ENCODE assay signal across 8 cellular contexts in the genomic region with DNA sequence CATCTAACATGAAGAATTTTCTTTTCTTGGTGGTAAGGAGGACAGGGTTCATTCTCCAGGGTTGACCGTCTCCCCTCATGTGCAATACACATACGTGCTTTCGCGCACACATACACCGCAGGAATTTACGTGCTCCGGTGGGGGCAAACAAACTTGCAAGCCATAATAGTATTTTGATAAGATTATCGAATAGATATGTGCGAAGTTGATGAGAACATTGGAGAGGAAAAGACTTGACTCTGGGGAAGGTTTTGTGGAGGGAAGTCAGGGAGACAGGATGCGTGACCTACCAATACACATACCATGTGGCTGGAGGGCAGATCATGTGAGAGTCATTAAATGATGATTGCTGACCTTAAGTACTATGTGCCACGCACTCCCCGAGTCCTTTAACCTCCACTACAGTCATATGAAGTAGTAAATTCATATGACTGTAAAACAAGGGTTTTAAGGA. TPM values are rescaled to one million over a fixed set of nuclear protein-coding genes. Genes with fewer than 3 reads are reported as not detected.
DNase-seq lines count a peak whose midpoint lies in the region; ATAC-seq and TF ChIP-seq lines count a peak whose summit lies in the region.

No MANE protein-coding gene starts in this region.

- H3K27me3 ChIP-seq in HUES48 (ENCODE audit: control insufficient read depth, insufficient read depth, low read length) (no peaks in the 10 kb centered on the region), smooth muscle cell (ENCODE audit: low read depth) (no peaks in the 10 kb centered on the region)

- peak overlapping the region; percentile 53 for H3K27ac ChIP-seq in HUES48 (ENCODE audit: low read depth, low read length)
- peak overlapping the region; percentile 71 for H3K27ac ChIP-seq in VCaP
- no peak overlapping the region for H3K27ac ChIP-seq in smooth muscle cell (ENCODE audit: low read depth)

- peak overlapping the region; percentile 91 for H2AFZ ChIP-seq in smooth muscle cell (ENCODE audit: low read depth)

- peak overlapping the region; percentile 83 for H3K4me3 Mint-ChIP-seq in Calu3 (ENCODE audit: low read depth, unreplicated experiment)

- H3K4me2 ChIP-seq in smooth muscle cell, result peak overlapping the region; percentile 91

- peaks cover 10% of the 10 kb centered on the region for H3K4me1 Mint-ChIP-seq in Calu3 (ENCODE audit: low read depth, unreplicated experiment)

- H3K27me3 Mint-ChIP-seq in Calu3 (ENCODE audit: unreplicated experiment), result no peaks in the 10 kb centered on the region

- peak overlapping the region; percentile 71 for H3K27ac Mint-ChIP-seq in Calu3 (ENCODE audit: unreplicated experiment)

- BruUV-seq in Calu3 (replicated peaks; lab: Mats Ljungman, UMichigan), result no TSS peak

- TF ChIP-seq CTCF in Calu3 (IDR thresholded peaks at IDR 0.05; ENCODE audit: unreplicated experiment), result no peak
- TF ChIP-seq CTCF in VCaP (conservative IDR thresholded peaks at IDR 0.05), result no peak
- no peak for TF ChIP-seq CTCF in smooth muscle cell (IDR thresholded peaks at IDR 0.05; ENCODE audit: borderline replicate concordance, insufficient read depth, poor library complexity, severe bottlenecking)

- H3K36me3 ChIP-seq in HUES48 (ENCODE audit: control insufficient read depth, insufficient read depth, low read length) (peaks cover 7% of the 10 kb centered on the region), smooth muscle cell (ENCODE audit: low read depth) (no peaks in the 10 kb centered on the region)

- no peaks in the 10 kb centered on the region for H3K79me2 ChIP-seq in smooth muscle cell (ENCODE audit: low read depth)

- H4K20me1 ChIP-seq in smooth muscle cell (ENCODE audit: low read depth), result no peaks in the 10 kb centered on the region

- H3K36me3 Mint-ChIP-seq in Calu3 (ENCODE audit: insufficient read depth, unreplicated experiment), result peaks cover 39% of the 10 kb centered on the region

- 40% methylated on average over 12 of the region's 12 CpGs for WGBS in smooth muscle cell (ENCODE audit: low lambda C conversion rate)

- no peaks in the 10 kb centered on the region for H3K9me3 ChIP-seq in HUES48 (ENCODE audit: control insufficient read depth, insufficient read depth, low read length)
- no peaks in the 10 kb centered on the region for H3K9me3 ChIP-seq in smooth muscle cell (replicated peaks; ENCODE audit: low read depth)

- H3K9me3 Mint-ChIP-seq in Calu3 (ENCODE audit: low read depth, unreplicated experiment), result no peaks in the 10 kb centered on the region

- intact Hi-C loops in Calu3 (cut with micrococcal nuclease; ENCODE audit: unreplicated experiment), result no loop called here

- H3K4me3 ChIP-seq in HUES48 (ENCODE audit: low read depth, low read length), result peak overlapping the region; percentile 82
- peak overlapping the region; percentile 81 for H3K4me3 ChIP-seq in smooth muscle cell

- no peaks in the 10 kb centered on the region for H3F3A ChIP-seq in smooth muscle cell (ENCODE audit: low read depth)

- no peak for DNase-seq in Calu3
- peak; percentile 43 for DNase-seq in glomerular visceral epithelial cell (ENCODE audit: extremely low spot score)
- DNase-seq in smooth muscle cell (lab: John Stamatoyannopoulos, UW; ENCODE audit: unreplicated experiment), result no peak
- no peak for DNase-seq in midbrain (lab: John Stamatoyannopoulos, UW)
- DNase-seq in germinal center (ENCODE audit: low spot score), result no peak

- H3K9ac ChIP-seq in HUES48 (ENCODE audit: low read depth, low read length) (peak overlapping the region; percentile 83), smooth muscle cell (ENCODE audit: low read depth) (peak overlapping the region; percentile 62)

- H3K4me1 ChIP-seq in HUES48 (ENCODE audit: control insufficient read depth, insufficient read depth, low read length) (peaks cover 14% of the 10 kb centered on the region), smooth muscle cell (ENCODE audit: low read depth) (peaks cover 6% of the 10 kb centered on the region)

- no peak for ATAC-seq in HG02588 (IDR thresholded peaks at IDR 0.05; ENCODE audit: unreplicated experiment)

- CTCF ChIA-PET in Calu3 (lab: Charles Lee), result interaction anchor here (0.7 kb wide), 1 partner anchor 22 kb away, joined by 3 read pairs; no protein-coding TSS in a partner anchor

RNA-seq across cellular contexts. Expression of gene RAD51B, which starts 0.9 kb away (rescaled TPM):
- 24.7 and 33.0 TPM in 2 replicates for total RNA-seq in Calu3 (2022)
- 5.3 and 13.4 TPM in 2 replicates for total RNA-seq in smooth muscle cell
- polyA plus RNA-seq in smooth muscle cell, result 4.6 and 5.9 TPM in 2 replicates

RNA-seq across cellular contexts. Expression of gene ZFYVE26, which starts 4.1 kb away (rescaled TPM):
- total RNA-seq in Calu3 (2022) (19.9 and 22.5 TPM in 2 replicates), smooth muscle cell (22.3 and 42.7 TPM in 2 replicates)
- polyA plus RNA-seq in smooth muscle cell, result 4.5 and 5.5 TPM in 2 replicates
